In the genomic region with DNA sequence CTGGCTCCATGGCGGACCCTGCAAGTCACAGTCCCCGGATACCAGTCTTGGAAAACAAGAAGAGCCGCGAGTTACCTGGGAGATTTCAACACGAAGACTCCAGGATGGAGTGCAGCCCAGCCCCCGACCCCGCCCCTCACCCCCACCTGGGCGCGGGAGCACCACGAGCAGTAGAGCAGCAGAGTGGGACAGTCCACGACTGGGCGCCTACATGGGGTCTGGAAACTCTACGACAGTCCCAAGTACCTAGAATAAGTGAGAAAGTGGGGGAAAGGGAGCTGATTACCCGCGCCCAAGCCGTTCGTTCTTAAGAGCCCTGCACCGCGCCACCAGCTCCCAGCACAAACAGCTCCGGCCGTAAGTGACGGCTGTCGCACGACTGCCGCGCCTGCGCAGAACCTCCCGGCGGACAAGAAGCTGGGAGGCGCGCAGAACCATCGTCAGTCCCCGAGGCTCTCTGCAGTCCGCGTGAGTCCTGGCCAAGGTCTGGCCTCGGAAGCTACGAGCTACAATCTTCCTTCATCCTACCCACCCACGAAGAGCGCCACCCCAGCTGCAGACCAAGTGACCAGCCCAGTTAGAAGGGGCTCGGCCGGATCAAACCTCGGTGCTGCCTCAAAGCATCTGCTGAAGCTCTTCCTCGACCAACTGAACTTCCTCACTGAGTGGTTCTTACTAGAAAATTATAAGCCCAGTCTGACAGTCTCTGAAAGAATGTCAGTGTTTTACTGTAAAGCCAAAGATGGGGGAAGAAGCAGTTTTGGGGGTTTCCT, we compare ENCODE assay signal across 8 cellular contexts. TPM values are rescaled to one million over a fixed set of nuclear protein-coding genes. Genes with fewer than 3 reads are reported as not detected.
DNase-seq lines count a peak whose midpoint lies in the region; ATAC-seq lines count a peak whose summit lies in the region.

A gene (minus strand): TSS at position 359 of the 773 bp plus-strand sequence. CDS start 349 bp downstream, at position 10.

- DNase-seq in DMS114 treated with DMSO at 0.1 percent for 48 hours (lab: John Stamatoyannopoulos, UW; ENCODE audit: unreplicated experiment) = peak; percentile 84
- peak; percentile 96 for DNase-seq in OCI-M1 (lab: John Stamatoyannopoulos, UW)
- DNase-seq in activated T-cell treated with anti-CD3 and anti-CD28 coated beads for 1 hour (ENCODE audit: low read depth) = peak; percentile 89
- peak; percentile 78 for DNase-seq in epidermal melanocyte (ENCODE audit: insufficient read length, low spot score)
- DNase-seq in middle frontal gyrus (ENCODE audit: extremely low spot score, low spot score) = peak; percentile 91
- peak; percentile 77 to 82 for DNase-seq in stimulated activated CD8-positive, alpha-beta memory T cell treated with anti-CD3 and anti-CD28 coated beads, Interleukin-2, amount 100 ng/mL, for 1 hour (ENCODE audit: low read depth in 2 of 2)

- H3K4me3 Mint-ChIP-seq in IgD-negative memory B cell = peak within 1 kb of the TSS; percentile 84 to 96 (median 95)

- peak within 1 kb of the TSS; percentile 83 to 99 (median 88) for H3K27ac Mint-ChIP-seq in IgD-negative memory B cell

- peaks cover 0 to 17% (median 8%) of the 10 kb centered on the region in 3 donors for H3K4me1 Mint-ChIP-seq in IgD-negative memory B cell

- no peaks in the 10 kb centered on the region for H3K27me3 Mint-ChIP-seq in IgD-negative memory B cell

- H3K36me3 Mint-ChIP-seq in IgD-negative memory B cell = no peaks in the 10 kb centered on the region

- ATAC-seq in GM21529 (IDR thresholded peaks at IDR 0.05; ENCODE audit: unreplicated experiment) = peak; percentile 93

- no peaks in the 10 kb centered on the region for H3K9me3 Mint-ChIP-seq in IgD-negative memory B cell

RNA-seq across cellular contexts. Expression of the gene that starts here (rescaled TPM):
- polyA plus RNA-seq in IgD-negative memory B cell = 157 TPM

Comparison
In these comparisons a context has a peak if more than half of its experiments do, and no peak if none do; other contexts are left out.
1. Peak in every context shown above with its lines: DNase-seq and ATAC-seq.